8 cellular contexts compared by ENCODE assay signal in genomic region chr1:93177991-93178390, GRCh38. TPM values are rescaled to one million over a fixed set of nuclear protein-coding genes. Genes with fewer than 3 reads are reported as not detected.
DNase-seq lines count a peak whose midpoint lies in the region; ATAC-seq, FAIRE-seq and TF ChIP-seq lines count a peak whose summit lies in the region.

No MANE protein-coding gene starts in this region.

- H3K9me3 Mint-ChIP-seq in activated naive CD4-positive, alpha-beta T cell treated with anti-CD3 and anti-CD28 coated beads for 36 hours: no peaks in the 10 kb centered on the region
- H3K9me3 Mint-ChIP-seq in activated CD8-positive, alpha-beta T cell treated with anti-CD3 and anti-CD28 coated beads, Interleukin-2, amount 10 ng/mL, durations not matched to agents 7 days and 5 days (ENCODE audit: insufficient read depth): no peaks in the 10 kb centered on the region
- no peaks in the 10 kb centered on the region for H3K9me3 Mint-ChIP-seq in type B pancreatic cell

- CTCF ChIA-PET in activated naive CD4-positive, alpha-beta T cell treated with anti-CD3 and anti-CD28 coated beads for 36 hours (lab: Charles Lee): interaction anchor here (0.9 kb wide), 1 partner anchor 216 kb away, joined by 3 read pairs; no protein-coding TSS in a partner anchor
- CTCF ChIA-PET in activated CD8-positive, alpha-beta T cell treated with anti-CD3 and anti-CD28 coated beads, Interleukin-2, amount 10 ng/mL, durations not matched to agents 7 days and 5 days (lab: Charles Lee): interaction anchor here (1.7 kb wide), 1 partner anchor 98 kb away, joined by 7 read pairs; no protein-coding TSS in a partner anchor

- no peaks in the 10 kb centered on the region for H3K9me3 ChIP-seq in keratinocyte (ENCODE audit: control insufficient read depth, low read depth, low read length)

- H3K4me3 ChIP-seq in keratinocyte (ENCODE audit: control insufficient read depth in 2 of 3, extremely low read depth in 1 of 3, insufficient read depth in 2 of 3, low read depth in 1 of 3, low read length in 3 of 3): peak overlapping the region; percentile 87 to 94 (median 88)

- no peak overlapping the region for H2AFZ ChIP-seq in keratinocyte (ENCODE audit: control insufficient read depth, low read length)

- no peaks in the 10 kb centered on the region for H3K9me1 ChIP-seq in keratinocyte (ENCODE audit: control insufficient read depth, extremely low read depth, insufficient read depth, low read length)

- H3K27me3 ChIP-seq in keratinocyte (ENCODE audit: control insufficient read depth, extremely low read depth, insufficient read depth, low read length): no peaks in the 10 kb centered on the region

- H3K4me1 ChIP-seq in keratinocyte (ENCODE audit: control insufficient read depth, extremely low read depth, insufficient read depth, low read length): peaks cover 9% of the 10 kb centered on the region

- H3K79me2 ChIP-seq in keratinocyte (ENCODE audit: control insufficient read depth, insufficient read depth, low read length): peaks cover 73% of the 10 kb centered on the region

- no peak for TF ChIP-seq CTCF in keratinocyte (optimal IDR thresholded peaks at IDR 0.05 in 1 of 3, IDR thresholded peaks at IDR 0.05 in 1 of 3, conservative IDR thresholded peaks at IDR 0.05 in 1 of 3; ENCODE audit: extremely low read depth in 1 of 3, insufficient read depth in 2 of 3, low read length in 3 of 3)
- TF ChIP-seq CTCF in type B pancreatic cell (conservative IDR thresholded peaks at IDR 0.05): no peak

- intact Hi-C loops in activated naive CD4-positive, alpha-beta T cell treated with anti-CD3 and anti-CD28 coated beads for 36 hours (cut with micrococcal nuclease): loop anchor here (2.0 to 5.0 kb wide), 2 partner anchors 321 to 347 kb away; no protein-coding TSS in a partner anchor

- no peak for FAIRE-seq in keratinocyte (lab: Jason Lieb, UNC)

- no peak overlapping the region for H3K27ac Mint-ChIP-seq in activated naive CD4-positive, alpha-beta T cell treated with anti-CD3 and anti-CD28 coated beads for 36 hours
- H3K27ac Mint-ChIP-seq in activated CD8-positive, alpha-beta T cell treated with anti-CD3 and anti-CD28 coated beads, Interleukin-2, amount 10 ng/mL, durations not matched to agents 7 days and 5 days: peak overlapping the region; percentile 96
- H3K27ac Mint-ChIP-seq in type B pancreatic cell: peak overlapping the region; percentile 98

- H3K4me1 Mint-ChIP-seq in activated naive CD4-positive, alpha-beta T cell treated with anti-CD3 and anti-CD28 coated beads for 36 hours (ENCODE audit: low read depth): peaks cover 53% of the 10 kb centered on the region
- peaks cover 51% of the 10 kb centered on the region for H3K4me1 Mint-ChIP-seq in activated CD8-positive, alpha-beta T cell treated with anti-CD3 and anti-CD28 coated beads, Interleukin-2, amount 10 ng/mL, durations not matched to agents 7 days and 5 days (ENCODE audit: low read depth)
- H3K4me1 Mint-ChIP-seq in type B pancreatic cell (ENCODE audit: unreplicated experiment): peaks cover 20% of the 10 kb centered on the region

- peaks cover 0 to 5% of the 10 kb centered on the region in 2 experiments for H3K36me3 ChIP-seq in keratinocyte (ENCODE audit: control insufficient read depth in 2 of 2, extremely low read depth in 1 of 2, insufficient read depth in 2 of 2, low read length in 2 of 2)

- no peaks in the 10 kb centered on the region for H3K27me3 Mint-ChIP-seq in activated naive CD4-positive, alpha-beta T cell treated with anti-CD3 and anti-CD28 coated beads for 36 hours (ENCODE audit: low read depth)
- no peaks in the 10 kb centered on the region for H3K27me3 Mint-ChIP-seq in activated CD8-positive, alpha-beta T cell treated with anti-CD3 and anti-CD28 coated beads, Interleukin-2, amount 10 ng/mL, durations not matched to agents 7 days and 5 days (ENCODE audit: low read depth)
- H3K27me3 Mint-ChIP-seq in type B pancreatic cell: no peaks in the 10 kb centered on the region

- DNase-seq in activated naive CD4-positive, alpha-beta T cell treated with anti-CD3 and anti-CD28 coated beads for 36 hours: no peak
- DNase-seq in activated naive CD4-positive, alpha-beta T cell treated with Interleukin-2 at 50 U/mL for 16 hours: no peak
- no peak for DNase-seq in activated CD8-positive, alpha-beta T cell treated with anti-CD3 and anti-CD28 coated beads, Interleukin-2, amount 10 ng/mL, durations not matched to agents 7 days and 5 days
- no peak for DNase-seq in keratinocyte (ENCODE audit: low read depth, low spot score)
- no peak for DNase-seq in type B pancreatic cell (ENCODE audit: extremely low spot score, unreplicated experiment)
- no peak for DNase-seq in GM19238 (ENCODE audit: insufficient read length, low spot score)
- DNase-seq in stimulated activated CD4-positive, alpha-beta T cell treated with anti-CD3 and anti-CD28 coated beads, Interleukin-2, amount 100 ng/mL, for 48 hours: no peak
- DNase-seq in globus pallidus (ENCODE audit: low spot score): no peak

- no peak for ATAC-seq in activated CD8-positive, alpha-beta T cell treated with anti-CD3 and anti-CD28 coated beads, Interleukin-2, amount 10 ng/mL, durations not matched to agents 7 days and 5 days

- H3K9ac ChIP-seq in keratinocyte (ENCODE audit: control insufficient read depth, extremely low read depth, insufficient read depth, low read length): peak overlapping the region; percentile 99

- peak overlapping the region; percentile 86 for H3K4me2 ChIP-seq in keratinocyte (ENCODE audit: control insufficient read depth, extremely low read depth, insufficient read depth, low read depth, low read length)

- peaks cover 5% of the 10 kb centered on the region for H4K20me1 ChIP-seq in keratinocyte (ENCODE audit: control insufficient read depth, extremely low read depth, insufficient read depth, low read length)

- peak overlapping the region; percentile 98 for H3K27ac ChIP-seq in keratinocyte (ENCODE audit: control insufficient read depth, insufficient read depth, low read length)

- dilution Hi-C loops in keratinocyte (cut with MboI; ENCODE audit: extremely low pct_ligation_motif_present, low sequenced_read_pairs): no loop called here

- peaks cover 20% of the 10 kb centered on the region for H3K36me3 Mint-ChIP-seq in activated naive CD4-positive, alpha-beta T cell treated with anti-CD3 and anti-CD28 coated beads for 36 hours (ENCODE audit: low read depth)
- H3K36me3 Mint-ChIP-seq in activated CD8-positive, alpha-beta T cell treated with anti-CD3 and anti-CD28 coated beads, Interleukin-2, amount 10 ng/mL, durations not matched to agents 7 days and 5 days (ENCODE audit: low read depth): peaks cover 49% of the 10 kb centered on the region
- peaks cover 10% of the 10 kb centered on the region for H3K36me3 Mint-ChIP-seq in type B pancreatic cell

- POLR2A ChIA-PET in activated CD8-positive, alpha-beta T cell treated with anti-CD3 and anti-CD28 coated beads, Interleukin-2, amount 10 ng/mL, durations not matched to agents 7 days and 5 days (lab: Charles Lee): interaction anchor here (0.6 kb wide), 1 partner anchor 242 kb away, joined by 4 read pairs; no protein-coding TSS in a partner anchor

- peak overlapping the region; percentile 88 for H3K4me3 Mint-ChIP-seq in activated naive CD4-positive, alpha-beta T cell treated with anti-CD3 and anti-CD28 coated beads for 36 hours
- H3K4me3 Mint-ChIP-seq in activated CD8-positive, alpha-beta T cell treated with anti-CD3 and anti-CD28 coated beads, Interleukin-2, amount 10 ng/mL, durations not matched to agents 7 days and 5 days: peak overlapping the region; percentile 85
- H3K4me3 Mint-ChIP-seq in type B pancreatic cell: peak overlapping the region; percentile 98

RNA-seq across cellular contexts. Expression of gene TMED5, which starts 2.2 kb away (rescaled TPM):
- total RNA-seq in activated naive CD4-positive, alpha-beta T cell treated with anti-CD3 and anti-CD28 coated beads for 36 hours: 10 to 100 TPM; 27.8 to 28.2 TPM
- total RNA-seq in activated CD8-positive, alpha-beta T cell treated with anti-CD3 and anti-CD28 coated beads, Interleukin-2, amount 10 ng/mL, durations not matched to agents 7 days and 5 days: 10 to 100 TPM; 46.6 to 49.4 TPM
- 34.5 to 55.4 TPM (median 35.2 TPM) in 3 replicates for polyA plus RNA-seq in keratinocyte
- 143 TPM for polyA plus RNA-seq in keratinocyte (2011; ENCODE audit: low read depth)
- polyA plus RNA-seq in keratinocyte (2011; cell fraction: cytosol; rRNA removed): 22.7 and 32.7 TPM in 2 replicates
- 43.6 and 55.2 TPM in 2 replicates for polyA plus RNA-seq in keratinocyte (2011; cell fraction: nucleus; rRNA removed)
- polyA plus RNA-seq in keratinocyte (2012; ENCODE audit: low replicate concordance): 30.6 and 35.6 TPM in 2 replicates
- 9.7 to 29.6 TPM (median 24.1 TPM) in 3 replicates for polyA minus RNA-seq in keratinocyte
- polyA minus RNA-seq in keratinocyte (2011; cell fraction: cytosol; rRNA and poly(A)+ RNA removed): 61.6 TPM
- polyA minus RNA-seq in keratinocyte (2011; cell fraction: nucleus; rRNA and poly(A)+ RNA removed): 37.1 and 58.0 TPM in 2 replicates
- total RNA-seq in type B pancreatic cell (ENCODE audit: low replicate concordance): 36.8 and 43.0 TPM in 2 replicates

RNA-seq across cellular contexts. Expression of gene CCDC18, which starts 2.5 kb away (rescaled TPM):
- 10 to 100 TPM; 16.2 to 16.4 TPM for total RNA-seq in activated naive CD4-positive, alpha-beta T cell treated with anti-CD3 and anti-CD28 coated beads for 36 hours
- total RNA-seq in activated CD8-positive, alpha-beta T cell treated with anti-CD3 and anti-CD28 coated beads, Interleukin-2, amount 10 ng/mL, durations not matched to agents 7 days and 5 days: 10 to 100 TPM; 33.1 to 36.3 TPM
- polyA plus RNA-seq in keratinocyte: 2.8 to 6.0 TPM (median 3.5 TPM) in 3 replicates
- polyA plus RNA-seq in keratinocyte (2011; ENCODE audit: low read depth): 4.3 TPM
- polyA plus RNA-seq in keratinocyte (2011; cell fraction: cytosol; rRNA removed): 1.8 and 2.9 TPM in 2 replicates
- polyA plus RNA-seq in keratinocyte (2011; cell fraction: nucleus; rRNA removed): 4.6 and 6.6 TPM in 2 replicates
- 1.5 and 8.3 TPM in 2 replicates for polyA plus RNA-seq in keratinocyte (2012; ENCODE audit: low replicate concordance)
- polyA minus RNA-seq in keratinocyte: 2.2 to 12.1 TPM in 2 of 3 replicates, not detected in the other
- polyA minus RNA-seq in keratinocyte (2011; cell fraction: cytosol; rRNA and poly(A)+ RNA removed): 2.1 TPM
- 1.7 and 6.9 TPM in 2 replicates for polyA minus RNA-seq in keratinocyte (2011; cell fraction: nucleus; rRNA and poly(A)+ RNA removed)
- total RNA-seq in type B pancreatic cell (ENCODE audit: low replicate concordance): 5.4 and 13.3 TPM in 2 replicates
